Comparison of ENCODE assay signal across 8 cellular contexts in genomic region chr13:46982856-46983582, GRCh38.
DNase-seq lines count a peak whose midpoint lies in the region; ATAC-seq and TF ChIP-seq lines count a peak whose summit lies in the region.

No MANE protein-coding gene starts in this region.

- TF ChIP-seq CTCF in NB4 (IDR thresholded peaks at IDR 0.05; ENCODE audit: low read depth, low read length) (no peak), mesothelial cell of epicardium (IDR thresholded peaks at IDR 0.05; ENCODE audit: unreplicated experiment) (no peak), foreskin keratinocyte (conservative IDR thresholded peaks at IDR 0.05) (no peak)

- peaks cover 10% of the 10 kb centered on the region for H3K4me1 ChIP-seq in foreskin keratinocyte

- no peak for TF ChIP-seq POLR2A in NB4 (IDR thresholded peaks at IDR 0.05; ENCODE audit: extremely low read depth, insufficient read length)

- H3K27ac ChIP-seq in foreskin keratinocyte = no peak overlapping the region

- H3K27ac Mint-ChIP-seq in activated naive CD4-positive, alpha-beta T cell treated with anti-CD3 and anti-CD28 coated beads, Interleukin-2, amount 50 U/mL, for 72 hours = no peak overlapping the region
- H3K27ac Mint-ChIP-seq in mesothelial cell of epicardium = no peak overlapping the region

- no peaks in the 10 kb centered on the region for H3K27me3 ChIP-seq in foreskin keratinocyte

- no peak overlapping the region for H3K4me3 ChIP-seq in NB4 (ENCODE audit: low read depth, low read length)

- H3K36me3 Mint-ChIP-seq in activated naive CD4-positive, alpha-beta T cell treated with anti-CD3 and anti-CD28 coated beads, Interleukin-2, amount 50 U/mL, for 72 hours = no peaks in the 10 kb centered on the region
- peaks cover under 1% of the 10 kb centered on the region for H3K36me3 Mint-ChIP-seq in mesothelial cell of epicardium

- DNase-seq in activated naive CD4-positive, alpha-beta T cell treated with anti-CD3 and anti-CD28 coated beads, Interleukin-2, amount 50 U/mL, for 72 hours (ENCODE audit: low spot score in 2 of 2) = no peak
- no peak for DNase-seq in activated naive CD4-positive, alpha-beta T cell treated with Interleukin-2 at 50 U/mL for 16 hours
- DNase-seq in NB4 (ENCODE audit: low read depth) (peak; percentile 56), NCI-H2227 treated with DMSO at 0.1 percent for 48 hours (lab: John Stamatoyannopoulos, UW) (no peak), cortex of kidney (lab: John Stamatoyannopoulos, UW) (no peak), mesothelial cell of epicardium (ENCODE audit: low spot score in 2 of 2, unreplicated experiment in 2 of 2) (no peak), foreskin keratinocyte (no peak)

- no peaks in the 10 kb centered on the region for H3K27me3 Mint-ChIP-seq in mesothelial cell of epicardium (ENCODE audit: low read depth)

- H3K9me3 Mint-ChIP-seq in activated naive CD4-positive, alpha-beta T cell treated with anti-CD3 and anti-CD28 coated beads, Interleukin-2, amount 50 U/mL, for 72 hours = peaks cover 0 to under 1% of the 10 kb centered on the region in 2 donors
- H3K9me3 Mint-ChIP-seq in mesothelial cell of epicardium = peaks cover 5% of the 10 kb centered on the region

- H3K4me1 Mint-ChIP-seq in mesothelial cell of epicardium = no peaks in the 10 kb centered on the region

- peak; percentile 80 to 89 for ATAC-seq in activated naive CD4-positive, alpha-beta T cell treated with anti-CD3 and anti-CD28 coated beads, Interleukin-2, amount 50 U/mL, for 72 hours
- peak; percentile 89 for ATAC-seq in HG02884 (IDR thresholded peaks at IDR 0.05; ENCODE audit: unreplicated experiment)
- ATAC-seq in foreskin keratinocyte = no peak

- no peak overlapping the region for H3K4me3 Mint-ChIP-seq in mesothelial cell of epicardium
